1 cellular context compared by ENCODE assay signal in genomic region chr7:138460649-138461607, GRCh38.
TF ChIP-seq lines count a peak whose summit lies in the region.

No MANE protein-coding gene starts in this region.

TF ChIP-seq in K562, 482 proteins besides CTCF, POLR2A, EP300 and RAD21 (continued from another document and continues in another):
- TF ChIP-seq TCF15 (CRISPR knock-in tag; IDR thresholded peaks at IDR 0.05) (no peak), TCF7 (IDR thresholded peaks at IDR 0.05; ENCODE audit: borderline replicate concordance) (no peak), LARP7 (IDR thresholded peaks at IDR 0.05) (0 out of 2 replicates have a peak, but pooled peaks have one; percentile 45), TARDBP (IDR thresholded peaks at IDR 0.05) (peak; percentile 27; the same call in 1 of the 2 replicates), GATAD2A (IDR thresholded peaks at IDR 0.05) (peak; percentile 66), HMGXB4 (CRISPR knock-in tag; IDR thresholded peaks at IDR 0.05) (peak; percentile 86), SAP30 (IDR thresholded peaks at IDR 0.05; ENCODE audit: borderline replicate concordance, insufficient read depth, low read depth, low read length, poor library complexity, severe bottlenecking) (peak; percentile 94), PTTG1 (tag; IDR thresholded peaks at IDR 0.05; ENCODE audit: low read depth) (no peak), SMAD4 (CRISPR knock-in tag; conservative IDR thresholded peaks at IDR 0.05) (peak; percentile 77), SMAD1 (IDR thresholded peaks at IDR 0.05; ENCODE audit: low read depth, low read length, partially characterized antibody) (no peak), PRDM10 (IDR thresholded peaks at IDR 0.05; ENCODE audit: partially characterized antibody) (no peak), CLOCK (CRISPR knock-in tag; IDR thresholded peaks at IDR 0.05; ENCODE audit: borderline replicate concordance) (no peak), NFATC3 (IDR thresholded peaks at IDR 0.05) (peak; percentile 70; the same call in 1 of the 2 replicates), ZNF12 (CRISPR knock-in tag; IDR thresholded peaks at IDR 0.05) (no peak), CC2D1A (IDR thresholded peaks at IDR 0.05) (no peak), FOXK2 (conservative IDR thresholded peaks at IDR 0.05 in 1 of 2, IDR thresholded peaks at IDR 0.05 in 1 of 2; ENCODE audit: low read depth in 2 of 2) (0 out of 4 replicates have a peak, but pooled peaks of 1 of the 2 experiments have one; percentile 23), POU5F1 (IDR thresholded peaks at IDR 0.05; ENCODE audit: borderline replicate concordance, low read depth, low read length, partially characterized antibody) (no peak), TFAM (CRISPR knock-in tag; conservative IDR thresholded peaks at IDR 0.05) (no peak), GTF2F1 (IDR thresholded peaks at IDR 0.05; ENCODE audit: low read depth, low read length) (no peak), MTA3 (IDR thresholded peaks at IDR 0.05; ENCODE audit: borderline replicate concordance) (no peak; the same call in none of the 2 replicates), RERE (CRISPR knock-in tag; IDR thresholded peaks at IDR 0.05; ENCODE audit: borderline replicate concordance) (no peak; the same call in 1 of the 2 replicates), SRSF3 (IDR thresholded peaks at IDR 0.05; ENCODE audit: insufficient read depth, low read length) (0 out of 2 replicates have a peak, but pooled peaks have one; percentile 21), ARID3A (IDR thresholded peaks at IDR 0.05; ENCODE audit: borderline replicate concordance, low read depth, low read length) (peak; percentile 43; the same call in 1 of the 2 replicates), CBX3 (IDR thresholded peaks at IDR 0.05; ENCODE audit: borderline replicate concordance in 1 of 2, low read length in 2 of 2) (peak in 1 of 2 experiments; percentile 52; a peak in 2 of 3 replicates), IRF2 (CRISPR knock-in tag; IDR thresholded peaks at IDR 0.05) (0 out of 2 replicates have a peak, but pooled peaks have one; percentile 69), IRF9 (tag; IDR thresholded peaks at IDR 0.05) (no peak), SMARCA5 (IDR thresholded peaks at IDR 0.05) (no peak), ETS1 (conservative IDR thresholded peaks at IDR 0.05; ENCODE audit: control insufficient read depth, low read depth, low read length) (peak; percentile 78), NRF1 (conservative IDR thresholded peaks at IDR 0.05 in 1 of 2, IDR thresholded peaks at IDR 0.05 in 1 of 2) (peak; percentile 34 to 44; a peak in 3 of 4 replicates), HNRNPUL1 (IDR thresholded peaks at IDR 0.05; ENCODE audit: low read length) (no peak), MTA1 (IDR thresholded peaks at IDR 0.05; ENCODE audit: borderline replicate concordance) (0 out of 2 replicates have a peak, but pooled peaks have one; percentile 31), EWSR1 (IDR thresholded peaks at IDR 0.05; ENCODE audit: borderline replicate concordance, low read depth, partially characterized antibody) (no peak), NFRKB (IDR thresholded peaks at IDR 0.05; ENCODE audit: low read depth) (peak; percentile 25; the same call in 1 of the 2 replicates), PREB (CRISPR knock-in tag; IDR thresholded peaks at IDR 0.05) (peak; percentile 8; the same call in 1 of the 2 replicates), ZNF830 (CRISPR knock-in tag; IDR thresholded peaks at IDR 0.05) (no peak), MCM2 (IDR thresholded peaks at IDR 0.05; ENCODE audit: low read depth) (no peak), OTX1 (CRISPR knock-in tag; IDR thresholded peaks at IDR 0.05) (no peak)
